ENCODE assay signal across 8 cellular contexts in the genomic region with DNA sequence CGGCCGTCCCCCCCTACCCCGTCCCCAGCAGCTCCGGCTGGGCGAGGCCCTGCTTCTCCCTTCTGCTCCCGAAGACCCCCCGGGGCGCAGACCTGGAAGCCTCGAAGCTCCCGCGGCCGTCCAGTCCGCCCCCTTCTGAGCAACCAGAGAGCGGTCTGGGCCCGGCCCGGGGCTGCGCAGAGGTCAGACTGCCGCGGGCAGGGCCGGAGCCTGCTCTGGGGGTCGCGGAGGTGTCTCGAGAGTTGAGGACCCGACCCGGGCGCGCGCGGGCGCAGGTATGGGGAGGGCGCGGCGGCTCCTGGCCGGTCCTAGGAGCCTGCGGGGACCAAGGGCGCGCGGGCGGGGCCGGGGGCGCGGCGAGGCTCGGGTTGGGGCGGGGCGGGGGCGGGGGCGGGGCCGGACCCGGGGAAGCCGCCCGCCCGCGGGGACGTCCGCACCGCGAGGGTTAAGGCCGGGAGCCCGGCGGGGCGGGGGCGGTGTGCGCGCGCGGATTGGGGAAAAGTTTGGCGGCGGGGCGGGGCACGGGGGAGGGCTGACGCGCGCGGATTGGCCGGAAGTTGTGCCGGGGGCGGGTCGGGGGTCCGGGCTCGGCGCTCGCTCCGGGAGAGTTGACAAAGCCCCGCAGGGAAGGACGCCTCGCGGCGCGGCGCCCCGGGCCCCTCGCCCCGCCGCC. TPM values are rescaled to one million over a fixed set of nuclear protein-coding genes. Genes with fewer than 3 reads are reported as not detected.
DNase-seq lines count a peak whose midpoint lies in the region; ATAC-seq and TF ChIP-seq lines count a peak whose summit lies in the region.

A gene with protein sequence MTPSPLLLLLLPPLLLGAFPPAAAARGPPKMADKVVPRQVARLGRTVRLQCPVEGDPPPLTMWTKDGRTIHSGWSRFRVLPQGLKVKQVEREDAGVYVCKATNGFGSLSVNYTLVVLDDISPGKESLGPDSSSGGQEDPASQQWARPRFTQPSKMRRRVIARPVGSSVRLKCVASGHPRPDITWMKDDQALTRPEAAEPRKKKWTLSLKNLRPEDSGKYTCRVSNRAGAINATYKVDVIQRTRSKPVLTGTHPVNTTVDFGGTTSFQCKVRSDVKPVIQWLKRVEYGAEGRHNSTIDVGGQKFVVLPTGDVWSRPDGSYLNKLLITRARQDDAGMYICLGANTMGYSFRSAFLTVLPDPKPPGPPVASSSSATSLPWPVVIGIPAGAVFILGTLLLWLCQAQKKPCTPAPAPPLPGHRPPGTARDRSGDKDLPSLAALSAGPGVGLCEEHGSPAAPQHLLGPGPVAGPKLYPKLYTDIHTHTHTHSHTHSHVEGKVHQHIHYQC (plus strand): TSS at position 605 of the 673 bp plus-strand sequence. CDS start 860 bp downstream, outside the sequence.

- TF ChIP-seq CTCF in endothelial cell (IDR thresholded peaks at IDR 0.05; ENCODE audit: unreplicated experiment), result no peak

- no peaks in the 10 kb centered on the region for H3K9me3 Mint-ChIP-seq in endothelial cell (ENCODE audit: unreplicated experiment)

- no peak within 1 kb of the TSS for H3K4me3 Mint-ChIP-seq in endothelial cell (ENCODE audit: unreplicated experiment)

- no peak within 1 kb of the TSS for H3K27ac Mint-ChIP-seq in endothelial cell (ENCODE audit: unreplicated experiment)

- H3K4me1 Mint-ChIP-seq in endothelial cell (ENCODE audit: unreplicated experiment), result no peaks in the 10 kb centered on the region

- peaks cover 30% of the 10 kb centered on the region for H3K27me3 Mint-ChIP-seq in endothelial cell (ENCODE audit: unreplicated experiment)

- H3K36me3 Mint-ChIP-seq in endothelial cell (ENCODE audit: low read depth, unreplicated experiment), result peaks cover 8% of the 10 kb centered on the region

- DNase-seq in EL (peak; percentile 88), NOMO-1 (lab: John Stamatoyannopoulos, UW; ENCODE audit: unreplicated experiment in 2 of 2) (peak; percentile 80 to 94), endothelial cell (ENCODE audit: low spot score) (peak; percentile 76), midbrain (lab: John Stamatoyannopoulos, UW) (peak; percentile 64), cortex of kidney (lab: John Stamatoyannopoulos, UW) (no peak)
- DNase-seq in activated CD8-positive, alpha-beta memory T cell treated with anti-CD3 and anti-CD28 coated beads, Interleukin-2, amount 50 U/mL, for 4 hours, result peak; percentile 93
- peak; percentile 90 for DNase-seq in stimulated activated CD8-positive, alpha-beta memory T cell treated with anti-CD3 and anti-CD28 coated beads, Interleukin-15, amount 100 ng/mL, for 24 hours (ENCODE audit: low read depth)

- ATAC-seq in HG02588 (IDR thresholded peaks at IDR 0.05; ENCODE audit: unreplicated experiment), result peak; percentile 38

RNA-seq across cellular contexts. Expression of the gene that starts here (rescaled TPM):
- total RNA-seq in endothelial cell (ENCODE audit: unreplicated experiment), result 5.2 TPM
